8 cellular contexts compared by ENCODE assay signal in genomic region chr11:5291207-5291838, GRCh38. TPM values are rescaled to one million over a fixed set of nuclear protein-coding genes. Genes with fewer than 3 reads are reported as not detected.
A peak's percentile ranks its signal among the peaks of the same experiment; 100 is the strongest.
DNase-seq lines count a peak whose midpoint lies in the region; ATAC-seq and TF ChIP-seq lines count a peak whose summit lies in the region.

No MANE protein-coding gene starts in this region.

- DNase-seq in NCI-H510A treated with DMSO at 0.1 percent for 48 hours (lab: John Stamatoyannopoulos, UW) (peak; percentile 18), NCI-H510A (lab: John Stamatoyannopoulos, UW) (no peak), H7 (peak; percentile 54), mammary epithelial cell (peak; percentile 45), tibial artery (no peak), body of pancreas (no peak), right cardiac atrium (no peak)

- in situ Hi-C loops in mammary epithelial cell (cut with MboI; ENCODE audit: low sequenced_read_pairs in 2 of 2): loop anchor here in 1 of 2 donors (10.0 kb wide), 1 partner anchor 87 kb away; the partner anchor contains the start of gene OR51V1

- no peak for TF ChIP-seq POLR2A in body of pancreas (IDR thresholded peaks at IDR 0.05)

- dilution Hi-C loops in mammary epithelial cell (cut with HindIII; ENCODE audit: low sequenced_read_pairs): loop anchor here (5.0 kb wide), 2 partner anchors 36 to 89 kb away; partner anchors contain the start of gene OR51V1

- CTCF ChIA-PET in mammary epithelial cell (lab: Charles Lee; ENCODE audit: low non-redundant PET): interaction anchor here (0.6 to 0.7 kb wide), 2 partner anchors 185 to 257 kb away, joined by 3 to 5 read pairs; no protein-coding TSS in a partner anchor

- TF ChIP-seq CTCF in LNCAP (IDR thresholded peaks at IDR 0.05): peak; percentile 87
- peak; percentile 87 to 90 for TF ChIP-seq CTCF in mammary epithelial cell (conservative IDR thresholded peaks at IDR 0.05 in 1 of 2, IDR thresholded peaks at IDR 0.05 in 1 of 2; ENCODE audit: extremely low read depth in 1 of 2, insufficient read depth in 1 of 2, low read depth in 1 of 2, low read length in 2 of 2)
- TF ChIP-seq CTCF in tibial artery (IDR thresholded peaks at IDR 0.05): peak; percentile 6 to 22
- peak in 3 of 7 experiments; percentile 6 to 28 (median 15) for TF ChIP-seq CTCF in body of pancreas (IDR thresholded peaks at IDR 0.05)

- H3K4me1 ChIP-seq in mammary epithelial cell (ENCODE audit: insufficient read depth, low read length) (peaks cover 14% of the 10 kb centered on the region), tibial artery (no peaks in the 10 kb centered on the region), body of pancreas (no peaks in the 10 kb centered on the region), right cardiac atrium (ENCODE audit: control insufficient read depth, insufficient read depth, low read length) (no peaks in the 10 kb centered on the region)

- H3K27ac ChIP-seq in mammary epithelial cell (ENCODE audit: insufficient read depth, low read depth, low read length) (no peak overlapping the region), tibial artery (no peak overlapping the region), body of pancreas (no peak overlapping the region), right cardiac atrium (ENCODE audit: low read length) (no peak overlapping the region)

- H3K9me3 ChIP-seq in mammary epithelial cell (replicated peaks; ENCODE audit: insufficient read depth, low read length) (no peaks in the 10 kb centered on the region), tibial artery (no peaks in the 10 kb centered on the region), body of pancreas (no peaks in the 10 kb centered on the region), right cardiac atrium (ENCODE audit: control insufficient read depth, low read length) (no peaks in the 10 kb centered on the region)

- H3K4me3 ChIP-seq in H7 (ENCODE audit: insufficient read depth, low read depth, low read length): no peak overlapping the region
- no peak overlapping the region for H3K4me3 ChIP-seq in mammary epithelial cell (replicated peaks in 1 of 3; ENCODE audit: insufficient read depth in 1 of 3, low read depth in 2 of 3, low read length in 3 of 3)
- no peak overlapping the region for H3K4me3 ChIP-seq in tibial artery
- H3K4me3 ChIP-seq in body of pancreas: no peak overlapping the region
- no peak overlapping the region for H3K4me3 ChIP-seq in right cardiac atrium (ENCODE audit: low read length)

- intact Hi-C loops in mammary epithelial cell (cut with micrococcal nuclease) (loop anchor here (1.0 to 5.0 kb wide), 4 partner anchors 86 to 664 kb away; no protein-coding TSS in a partner anchor), tibial artery (cut with DNase I; ENCODE audit: low total_unique reads) (no loop called here), body of pancreas (cut with DNase I) (no loop called here), right cardiac atrium (cut with DNase I) (no loop called here)

- no peaks in the 10 kb centered on the region for H4K20me1 ChIP-seq in mammary epithelial cell (ENCODE audit: insufficient read depth, low read length)

- 40% methylated on average over 1 of the region's 1 CpG for WGBS in mammary epithelial cell (ENCODE audit: low coverage, missing lambda C conversion rate)
- 66 to 73% methylated on average over 1 of the region's 1 CpG for WGBS in body of pancreas, 2 donors
- 82% methylated on average over 1 of the region's 1 CpG for WGBS in right cardiac atrium

- H2AFZ ChIP-seq in mammary epithelial cell (ENCODE audit: low read depth, low read length): peak overlapping the region; percentile 55

- ATAC-seq in body of pancreas (no peak), right cardiac atrium (no peak)

- H3K4me2 ChIP-seq in mammary epithelial cell (ENCODE audit: insufficient read depth, low read depth, low read length): no peak overlapping the region

- H3K36me3 ChIP-seq in H7 (replicated peaks; ENCODE audit: control insufficient read depth, insufficient read depth, low read length): no peaks in the 10 kb centered on the region
- no peaks in the 10 kb centered on the region for H3K36me3 ChIP-seq in mammary epithelial cell (ENCODE audit: insufficient read depth, low read length)
- no peaks in the 10 kb centered on the region for H3K36me3 ChIP-seq in tibial artery
- no peaks in the 10 kb centered on the region for H3K36me3 ChIP-seq in body of pancreas (replicated peaks in 1 of 2; ENCODE audit: insufficient read depth in 1 of 2, low read depth in 2 of 2)

- no peaks in the 10 kb centered on the region for H3K79me2 ChIP-seq in mammary epithelial cell (ENCODE audit: insufficient read depth, low read length)

- no peak overlapping the region for H3K9ac ChIP-seq in mammary epithelial cell (ENCODE audit: insufficient read depth, low read length)

- H3K27me3 ChIP-seq in H7 (ENCODE audit: control insufficient read depth, insufficient read depth, low read length) (no peaks in the 10 kb centered on the region), mammary epithelial cell (ENCODE audit: insufficient read depth, low read length) (no peaks in the 10 kb centered on the region), tibial artery (no peaks in the 10 kb centered on the region), body of pancreas (no peaks in the 10 kb centered on the region), right cardiac atrium (ENCODE audit: control insufficient read depth, insufficient read depth) (no peaks in the 10 kb centered on the region)

- no TSS peak for BruUV-seq in mammary epithelial cell (replicated peaks; lab: Mats Ljungman, UMichigan)

RNA-seq across cellular contexts. Expression of gene OR51B4, which starts 10.4 kb away (rescaled TPM):
- not detected in 2 replicates for total RNA-seq in H7 (2014; rRNA removed; shearing (Covaris generic))
- total RNA-seq in mammary epithelial cell (not detected), body of pancreas (under 1 TPM; 0.52 to 0.66 TPM), right cardiac atrium (not detected)
- polyA plus RNA-seq in mammary epithelial cell (not detected), right cardiac atrium (not detected)
- not detected for polyA minus RNA-seq in mammary epithelial cell

RNA-seq across cellular contexts. Expression of gene HBE1, which starts 21.6 kb away (rescaled TPM):
- 1.5 and 3.4 TPM in 2 replicates for total RNA-seq in H7 (2014; rRNA removed; shearing (Covaris generic))
- total RNA-seq in mammary epithelial cell (not detected), body of pancreas (not detected), right cardiac atrium (not detected)
- polyA plus RNA-seq in mammary epithelial cell (not detected), right cardiac atrium (0.11 TPM)
- not detected for polyA minus RNA-seq in mammary epithelial cell

RNA-seq across cellular contexts. Expression of gene OR51B2, which starts 32.8 kb away (rescaled TPM):
- total RNA-seq in H7 (2014; rRNA removed; shearing (Covaris generic)): not detected in 2 replicates
- total RNA-seq in mammary epithelial cell (not detected), body of pancreas (under 1 TPM in 1 of 2 donors, not detected in 1; 0.78 TPM), right cardiac atrium (not detected)
- polyA plus RNA-seq in mammary epithelial cell (not detected), right cardiac atrium (not detected)
- not detected for polyA minus RNA-seq in mammary epithelial cell

RNA-seq across cellular contexts. Expression of gene HBG2, which starts 36.7 kb away (rescaled TPM):
- total RNA-seq in H7 (2014; rRNA removed; shearing (Covaris generic)): not detected in 2 replicates
- total RNA-seq in mammary epithelial cell (not detected), body of pancreas (not detected), right cardiac atrium (1 to 10 TPM in 1 of 4 donors, under 1 TPM in 1, not detected in 2; 0.44 to 1.1 TPM)
- polyA plus RNA-seq in mammary epithelial cell (not detected), right cardiac atrium (0.27 TPM)
- not detected for polyA minus RNA-seq in mammary epithelial cell

RNA-seq across cellular contexts. Expression of gene HBG1, which starts 41.7 kb away (rescaled TPM):
- total RNA-seq in H7 (2014; rRNA removed; shearing (Covaris generic)): not detected in 2 replicates
- not detected for total RNA-seq in mammary epithelial cell
- not detected for polyA plus RNA-seq in mammary epithelial cell
- polyA minus RNA-seq in mammary epithelial cell: not detected
- not detected for total RNA-seq in body of pancreas
- total RNA-seq in right cardiac atrium: not detected
- polyA plus RNA-seq in right cardiac atrium: not detected

Comparison
In these comparisons a context has a peak if more than half of its experiments do, and no peak if none do; other contexts are left out.
1. DNase-seq: peak in NCI-H510A treated with DMSO at 0.1 percent for 48 hours (single experiment), H7 (single experiment) and mammary epithelial cell (single experiment); none in NCI-H510A (single experiment), tibial artery (0 of 2), body of pancreas (0 of 4) and right cardiac atrium (0 of 3).